Comparison of ENCODE assay signal across 21 cellular contexts in genomic region chr19:38726284-38726673, GRCh38. TPM values are rescaled to one million over a fixed set of nuclear protein-coding genes. Genes with fewer than 3 reads are reported as not detected.
DNase-seq lines count a peak whose midpoint lies in the region; ATAC-seq, FAIRE-seq and TF ChIP-seq lines count a peak whose summit lies in the region.
"Had no signal": no experiment of that assay in that cellular context is flagged by ENCODE, and none has a peak within 500 bp of the region (broad histone marks: within the 10 kb centered on the region; RNA-seq: fewer than 3 reads in every experiment).

No MANE protein-coding gene starts in this region.

- no peaks in the 10 kb centered on the region for H3K27me3 Mint-ChIP-seq in natural killer cell treated with Interleukin-12 subunit alpha and Interleukin-12 subunit beta and Interleukin-15 and Interleukin-18, amount 100 ng/mL, for 72 hours
- H3K27me3 Mint-ChIP-seq: naive B cell had no signal

- CTCF ChIA-PET in HepG2 (lab: Yijun Ruan, JAX; ENCODE audit: low intra/inter-chr PET ratio, low total read pairs) = no interaction called here

- H3K27ac Mint-ChIP-seq in natural killer cell treated with Interleukin-12 subunit alpha and Interleukin-12 subunit beta and Interleukin-15 and Interleukin-18, amount 100 ng/mL, for 72 hours = peak overlapping the region; percentile 51 to 72
- H3K27ac Mint-ChIP-seq: T-helper 1 cell treated with Interleukin-12 subunit alpha and Interleukin-12 subunit beta and Interleukin-4 antibody, amounts not matched to agents 30 μg/mL and 1 μg/mL, for 36 hours; WTC11 had no signal

- in situ Hi-C loops in HepG2 (cut with HindIII; ENCODE audit: extremely low pct_ligation_motif_present, low pct_unique_long_range_greater_than_20kb) = loop anchor here (25.0 kb wide), 1 partner anchor 186 kb away; the partner anchor contains the start of gene CCER2

- H2AFZ ChIP-seq in HepG2 (ENCODE audit: low read length) = no peak overlapping the region

- ATAC-seq in HepG2 (no peak), GM21447 (IDR thresholded peaks at IDR 0.05; ENCODE audit: unreplicated experiment) (no peak), left colon (no peak)
- peak in 1 of 2 donors; percentile 5 for ATAC-seq in natural killer cell treated with Interleukin-12 subunit alpha and Interleukin-12 subunit beta and Interleukin-15 and Interleukin-18, amount 100 ng/mL, for 72 hours
- ATAC-seq: psoas muscle, WTC11 had no signal

- H4K20me1 ChIP-seq in HepG2 (ENCODE audit: insufficient read depth, low read length) = no peaks in the 10 kb centered on the region

- H3K9me3 Mint-ChIP-seq in natural killer cell treated with Interleukin-12 subunit alpha and Interleukin-12 subunit beta and Interleukin-15 and Interleukin-18, amount 100 ng/mL, for 72 hours = no peaks in the 10 kb centered on the region
- H3K9me3 Mint-ChIP-seq: naive B cell; T-helper 1 cell treated with Interleukin-12 subunit alpha and Interleukin-12 subunit beta and Interleukin-4 antibody, amounts not matched to agents 30 μg/mL and 1 μg/mL, for 36 hours; WTC11 had no signal

- H3K4me3 Mint-ChIP-seq in natural killer cell treated with Interleukin-12 subunit alpha and Interleukin-12 subunit beta and Interleukin-15 and Interleukin-18, amount 100 ng/mL, for 72 hours = peak overlapping the region; percentile 12
- H3K4me3 Mint-ChIP-seq: naive B cell; T-helper 1 cell treated with Interleukin-12 subunit alpha and Interleukin-12 subunit beta and Interleukin-4 antibody, amounts not matched to agents 30 μg/mL and 1 μg/mL, for 36 hours; WTC11 had no signal

- H3K4me1 ChIP-seq in liver (ENCODE audit: control insufficient read depth in 4 of 4, insufficient read depth in 4 of 4, low read length in 3 of 4) (peaks cover 1 to 36% (median 16%) of the 10 kb centered on the region in 4 donors), HepG2 (ENCODE audit: insufficient read depth, low read length) (peaks cover 22% of the 10 kb centered on the region), esophagus (ENCODE audit: control insufficient read depth in 2 of 2, insufficient read depth in 2 of 2, low read length in 1 of 2) (peaks cover 0 to 8% of the 10 kb centered on the region in 2 donors)

- H3K9me3 ChIP-seq in liver (ENCODE audit: control insufficient read depth in 4 of 4, low read length in 3 of 4) (no peaks in the 10 kb centered on the region), HepG2 (ENCODE audit: low read length) (no peaks in the 10 kb centered on the region), esophagus (ENCODE audit: control insufficient read depth in 2 of 2, insufficient read depth in 1 of 2, low read depth in 1 of 2, low read length in 1 of 2) (no peaks in the 10 kb centered on the region)
- H3K9me3 ChIP-seq: psoas muscle had no signal

- TF ChIP-seq EP300 in HepG2 (IDR thresholded peaks at IDR 0.05; ENCODE audit: low read depth in 2 of 2, low read length in 2 of 2) = no peak
- no peak for TF ChIP-seq EP300 in HepG2 (CRISPR knock-in tag; IDR thresholded peaks at IDR 0.05; ENCODE audit: borderline replicate concordance)

- BruUV-seq in HepG2 (replicated peaks; lab: Mats Ljungman, UMichigan) = no TSS peak

- H3K4me1 Mint-ChIP-seq in natural killer cell treated with Interleukin-12 subunit alpha and Interleukin-12 subunit beta and Interleukin-15 and Interleukin-18, amount 100 ng/mL, for 72 hours (ENCODE audit: low read depth in 2 of 2) = peaks cover 19 to 32% of the 10 kb centered on the region in 2 donors

- intact Hi-C loops in HepG2 (cut with micrococcal nuclease; ENCODE audit: unreplicated experiment) (no loop called here), left colon (cut with DNase I, micrococcal nuclease) (no loop called here)

- H3K4me3 ChIP-seq in liver (ENCODE audit: low read depth in 1 of 3, low read length in 3 of 3) = no peak overlapping the region
- H3K4me3 ChIP-seq in HepG2 (replicated peaks in 1 of 3; ENCODE audit: insufficient read depth in 1 of 3, low read depth in 2 of 3, low read length in 3 of 3) = no peak overlapping the region
- no peak overlapping the region for H3K4me3 ChIP-seq in esophagus (ENCODE audit: low read depth in 1 of 2, low read length in 2 of 2)
- H3K4me3 ChIP-seq: psoas muscle had no signal

- no peaks in the 10 kb centered on the region for H3K79me2 ChIP-seq in HepG2 (ENCODE audit: insufficient read depth, low read length)

- WGBS in liver = 43% methylated on average over 6 of the region's 6 CpGs
- 95% methylated on average over 6 of the region's 6 CpGs for WGBS in HepG2 (ENCODE audit: low lambda C conversion rate)
- WGBS in esophagus, 2 donors = 84 to 92% methylated on average over 6 of the region's 6 CpGs

- H3K9ac ChIP-seq in liver (ENCODE audit: low read depth in 1 of 2, low read length in 2 of 2) (peak overlapping the region in 1 of 2 donors; percentile 28), HepG2 (ENCODE audit: insufficient read depth, low read depth, low read length) (no peak overlapping the region)

- H3K27ac ChIP-seq in liver (ENCODE audit: low read depth in 1 of 2, low read length in 2 of 2) (peak overlapping the region; percentile 41 to 53), HepG2 (ENCODE audit: extremely low read length, insufficient read depth, low read length) (no peak overlapping the region), esophagus (ENCODE audit: low read depth in 2 of 2, low read length in 1 of 2) (peak overlapping the region; percentile 5 to 51)
- H3K27ac ChIP-seq: brain microvascular endothelial cell, psoas muscle had no signal

- no peak for TF ChIP-seq POLR2A in HepG2 (IDR thresholded peaks at IDR 0.05; ENCODE audit: insufficient read depth in 1 of 2, low read depth in 2 of 2, low read length in 2 of 2)

- no peak for FAIRE-seq in HepG2 (lab: Jason Lieb, UNC)
- FAIRE-seq: G401.6, H54 had no signal

- no peak for DNase-seq in HepG2 (ENCODE audit: low spot score)
- DNase-seq in natural killer cell treated with Interleukin-12 subunit alpha and Interleukin-12 subunit beta and Interleukin-15 and Interleukin-18, amount 100 ng/mL, for 72 hours (ENCODE audit: low spot score) = no peak
- no peak for DNase-seq in SHP77 (lab: John Stamatoyannopoulos, UW)
- no peak for DNase-seq in left colon
- DNase-seq in RPMI8226 = no peak
- DNase-seq: activated CD8-positive, alpha-beta memory T cell treated with anti-CD3 and anti-CD28 coated beads, Interleukin-2, amount 50 U/mL, for 48 hours; activated naive CD4-positive, alpha-beta T cell treated with anti-CD3 and anti-CD28 coated beads, Interleukin-2, amount 50 U/mL, for 16 hours; brain microvascular endothelial cell; Karpas-422; naive B cell; NCI-H1436; NCI-H226; psoas muscle; SHP77 treated with DMSO at 0.1 percent for 48 hours had no signal

- H3K36me3 ChIP-seq in liver (ENCODE audit: control insufficient read depth in 4 of 4, insufficient read depth in 3 of 4, low read depth in 1 of 4, low read length in 3 of 4) (peaks cover 20 to 63% (median 36%) of the 10 kb centered on the region in 4 donors), HepG2 (replicated peaks in 1 of 2; ENCODE audit: control insufficient read depth in 1 of 2, insufficient read depth in 2 of 2, low read length in 2 of 2) (peaks cover 29 to 69% of the 10 kb centered on the region in 2 experiments), esophagus (ENCODE audit: control insufficient read depth in 2 of 2, insufficient read depth in 2 of 2, low read length in 1 of 2) (peaks cover 33 to 87% of the 10 kb centered on the region in 2 donors)

- POLR2A ChIA-PET in HepG2 (lab: Yijun Ruan, JAX) = interaction anchor here (1.6 kb wide), 1 partner anchor 25 kb away, joined by 4 read pairs; no protein-coding TSS in a partner anchor

- peak in 1 of 2 donors; percentile 15 for TF ChIP-seq RAD21 in liver (IDR thresholded peaks at IDR 0.05)
- no peak for TF ChIP-seq RAD21 in HepG2 (CRISPR knock-in tag; IDR thresholded peaks at IDR 0.05)

- H3K4me2 ChIP-seq in HepG2 (ENCODE audit: low read depth, low read length) = no peak overlapping the region

- TF ChIP-seq CTCF in liver (IDR thresholded peaks at IDR 0.05; ENCODE audit: low read depth, low read length, missing input control) = no peak
- TF ChIP-seq CTCF in HepG2 (CRISPR knock-in tag; IDR thresholded peaks at IDR 0.05) = no peak

- H3K36me3 Mint-ChIP-seq in natural killer cell treated with Interleukin-12 subunit alpha and Interleukin-12 subunit beta and Interleukin-15 and Interleukin-18, amount 100 ng/mL, for 72 hours = no peaks in the 10 kb centered on the region

- H3K27me3 ChIP-seq in liver (ENCODE audit: control insufficient read depth in 4 of 4, insufficient read depth in 4 of 4, low read length in 3 of 4) = no peaks in the 10 kb centered on the region
- no peaks in the 10 kb centered on the region for H3K27me3 ChIP-seq in HepG2 (ENCODE audit: control insufficient read depth in 1 of 2, insufficient read depth in 2 of 2, low read length in 2 of 2)
- no peaks in the 10 kb centered on the region for H3K27me3 ChIP-seq in esophagus (ENCODE audit: control insufficient read depth in 1 of 2, insufficient read depth in 2 of 2, low read length in 2 of 2)
- H3K27me3 ChIP-seq: brain microvascular endothelial cell had no signal

RNA-seq across cellular contexts. Expression of gene CAPN12, which starts 18.0 kb away (rescaled TPM):
- total RNA-seq in liver (10 to 100 TPM in 1 of 2 donors, 1 to 10 TPM in 1; 5.3 to 28.7 TPM), HepG2 (2016; rRNA removed; fragmentation: Illumina TruSeq; extraction: Trizol) (0.62 and 1.6 TPM in 2 replicates), left colon (10 to 100 TPM; 10.1 to 10.2 TPM)
- polyA plus RNA-seq in liver (10 to 100 TPM in 1 of 2 donors, 1 to 10 TPM in 1; 3.8 to 12.3 TPM), HepG2 (2011; rRNA removed) (13.6 and 20.4 TPM in 2 replicates), esophagus (10 to 100 TPM in 1 of 2 donors, 1 to 10 TPM in 1; 4.1 to 12.3 TPM)
- 1.0 and 1.2 TPM in 2 replicates for total RNA-seq in HepG2 (2016; cell fraction: cytosol; rRNA removed; fragmentation: Illumina TruSeq; extraction: Trizol; ENCODE audit: low read depth)
- total RNA-seq in HepG2 (2016; cell fraction: insoluble cytoplasmic fraction; rRNA removed; fragmentation: Illumina TruSeq; extraction: Trizol) = 0.30 and 1.3 TPM in 2 replicates
- total RNA-seq in HepG2 (2016; cell fraction: membrane; rRNA removed; fragmentation: Illumina TruSeq; extraction: Trizol) = 0.49 and 0.59 TPM in 2 replicates
- total RNA-seq in HepG2 (2016; cell fraction: nucleus; rRNA removed; fragmentation: Illumina TruSeq; extraction: Trizol) = 2.3 and 2.9 TPM in 2 replicates
- polyA plus RNA-seq in HepG2 (2011; cell fraction: cytosol; rRNA removed) = 3.4 and 3.8 TPM in 2 replicates
- polyA plus RNA-seq in HepG2 (2011; cell fraction: nucleus; rRNA removed) = 230 and 249 TPM in 2 replicates
- 8.4 and 11.4 TPM in 2 replicates for polyA plus RNA-seq in HepG2 (2012)
- 0.35 and 0.73 TPM in 2 replicates for polyA plus RNA-seq in HepG2 (2016; cell fraction: cytosol; fragmentation: Illumina TruSeq; extraction: Trizol; ENCODE audit: low read depth)
- polyA plus RNA-seq in HepG2 (2016; cell fraction: insoluble cytoplasmic fraction; fragmentation: Illumina TruSeq; extraction: Trizol; ENCODE audit: low read depth) = 0.66 and 0.96 TPM in 2 replicates
- 0.66 and 0.81 TPM in 2 replicates for polyA plus RNA-seq in HepG2 (2016; cell fraction: membrane; fragmentation: Illumina TruSeq; extraction: Trizol; ENCODE audit: low read depth)
- 16.2 and 18.9 TPM in 2 replicates for polyA plus RNA-seq in HepG2 (2016; cell fraction: nucleus; fragmentation: Illumina TruSeq; extraction: Trizol; ENCODE audit: insufficient read depth, low read depth)
- polyA minus RNA-seq in HepG2 (2011; rRNA and poly(A)+ RNA removed; ENCODE audit: low replicate concordance) = 4.4 TPM in 1 of 2 replicates, not detected in the other
- polyA minus RNA-seq in HepG2 (2011; cell fraction: cytosol; rRNA and poly(A)+ RNA removed) = 0.69 and 2.0 TPM in 2 replicates
- polyA minus RNA-seq in HepG2 (2011; cell fraction: nucleus; rRNA and poly(A)+ RNA removed) = 10.0 and 11.6 TPM in 2 replicates
- total RNA-seq in natural killer cell treated with Interleukin-12 subunit alpha and Interleukin-12 subunit beta and Interleukin-15 and Interleukin-18, amount 100 ng/mL, for 72 hours = 10 to 100 TPM in 1 of 2 donors, 1 to 10 TPM in 1; 3.6 to 10.4 TPM

RNA-seq across cellular contexts. Expression of gene LGALS7, which starts 47.0 kb away (rescaled TPM):
- not detected for total RNA-seq in liver
- not detected for polyA plus RNA-seq in liver
- not detected in 2 replicates for total RNA-seq in HepG2 (2016; rRNA removed; fragmentation: Illumina TruSeq; extraction: Trizol)
- not detected in 2 replicates for total RNA-seq in HepG2 (2016; cell fraction: cytosol; rRNA removed; fragmentation: Illumina TruSeq; extraction: Trizol; ENCODE audit: low read depth)
- not detected in 2 replicates for total RNA-seq in HepG2 (2016; cell fraction: insoluble cytoplasmic fraction; rRNA removed; fragmentation: Illumina TruSeq; extraction: Trizol)
- 0.93 TPM in 1 of 2 replicates, not detected in the other for total RNA-seq in HepG2 (2016; cell fraction: membrane; rRNA removed; fragmentation: Illumina TruSeq; extraction: Trizol)
- total RNA-seq in HepG2 (2016; cell fraction: nucleus; rRNA removed; fragmentation: Illumina TruSeq; extraction: Trizol) = not detected in 2 replicates
- polyA plus RNA-seq in HepG2 (2011; rRNA removed) = 0.73 and 0.85 TPM in 2 replicates
- 1.6 and 1.9 TPM in 2 replicates for polyA plus RNA-seq in HepG2 (2011; cell fraction: cytosol; rRNA removed)
- 1.7 and 2.4 TPM in 2 replicates for polyA plus RNA-seq in HepG2 (2011; cell fraction: nucleus; rRNA removed)
- polyA plus RNA-seq in HepG2 (2012) = 0.35 TPM in 1 of 2 replicates, not detected in the other
- not detected in 2 replicates for polyA plus RNA-seq in HepG2 (2016; cell fraction: cytosol; fragmentation: Illumina TruSeq; extraction: Trizol; ENCODE audit: low read depth)
- not detected in 2 replicates for polyA plus RNA-seq in HepG2 (2016; cell fraction: insoluble cytoplasmic fraction; fragmentation: Illumina TruSeq; extraction: Trizol; ENCODE audit: low read depth)
- polyA plus RNA-seq in HepG2 (2016; cell fraction: membrane; fragmentation: Illumina TruSeq; extraction: Trizol; ENCODE audit: low read depth) = 0.63 TPM in 1 of 2 replicates, not detected in the other
- not detected in 2 replicates for polyA plus RNA-seq in HepG2 (2016; cell fraction: nucleus; fragmentation: Illumina TruSeq; extraction: Trizol; ENCODE audit: insufficient read depth, low read depth)
- 0.58 TPM in 1 of 2 replicates, not detected in the other for polyA minus RNA-seq in HepG2 (2011; rRNA and poly(A)+ RNA removed; ENCODE audit: low replicate concordance)
- not detected in 2 replicates for polyA minus RNA-seq in HepG2 (2011; cell fraction: cytosol; rRNA and poly(A)+ RNA removed)
- 0.99 TPM in 1 of 2 replicates, not detected in the other for polyA minus RNA-seq in HepG2 (2011; cell fraction: nucleus; rRNA and poly(A)+ RNA removed)
- 1,000 to 10,000 TPM in 1 of 2 donors, 100 to 1,000 TPM in 1; 405 to 2,874 TPM for polyA plus RNA-seq in esophagus
- total RNA-seq in natural killer cell treated with Interleukin-12 subunit alpha and Interleukin-12 subunit beta and Interleukin-15 and Interleukin-18, amount 100 ng/mL, for 72 hours = not detected
- total RNA-seq in left colon = not detected
- total RNA-seq: psoas muscle had no signal
- polyA plus RNA-seq: psoas muscle had no signal
